21 cellular contexts compared by ENCODE assay signal in genomic region chr9:121574771-121575519, GRCh38.
"Had no signal": no experiment of that assay in that cellular context is flagged by ENCODE, and none has a peak within 500 bp of the region (broad histone marks: within the 10 kb centered on the region; RNA-seq: fewer than 3 reads in every experiment).

No MANE protein-coding gene starts in this region.

- H3K4me3 ChIP-seq: body of pancreas, left lung, mucosa of descending colon, prostate gland, skin epidermis, tibial artery had no signal

- H3K27me3 ChIP-seq: body of pancreas, left lung, tibial artery had no signal

- DNase-seq: activated CD4-positive, alpha-beta memory T cell treated with anti-CD3 and anti-CD28 coated beads, Interleukin-2, amount 10 ng/mL, durations not matched to agents 7 days and 5 days; activated CD4-positive, alpha-beta T cell treated with anti-CD3 and anti-CD28 coated beads for 48 hours; activated CD4-positive, CD25-positive, alpha-beta regulatory T cell; activated gamma-delta T cell; anterior cingulate cortex; body of pancreas; dermis blood vessel endothelial cell; effector CD8-positive, alpha-beta T cell; foreskin keratinocyte; mucosa of descending colon; right cardiac atrium; stimulated activated CD4-positive, alpha-beta T cell treated with anti-CD3 and anti-CD28 coated beads, Interleukin-2, amount 100 ng/mL, for 24 hours; stimulated activated naive CD8-positive, alpha-beta T cell treated with anti-CD3 and anti-CD28 coated beads, Interleukin-15, amount 100 ng/mL, for 72 hours; SW 1271; T-helper 17 cell; tibial artery had no signal

- H3K9me3 Mint-ChIP-seq: activated CD4-positive, alpha-beta memory T cell treated with anti-CD3 and anti-CD28 coated beads, Interleukin-2, amount 10 ng/mL, durations not matched to agents 7 days and 5 days; activated naive CD4-positive, alpha-beta T cell treated with anti-CD3 and anti-CD28 coated beads, Interleukin-2, amount 50 U/mL, for 24 hours; stimulated activated effector memory CD8-positive, alpha-beta T cell treated with anti-CD3 and anti-CD28 coated beads, Interleukin-12 subunit alpha, Interleukin-12 subunit beta, amount 100 ng/mL, for 72 hours; stimulated activated naive CD8-positive, alpha-beta T cell treated with anti-CD3 and anti-CD28 coated beads, Interleukin-15, amount 100 ng/mL, for 72 hours had no signal

- H3K4me1 ChIP-seq: body of pancreas, foreskin keratinocyte, left lung, prostate gland had no signal

- H3K4me3 Mint-ChIP-seq: activated CD4-positive, alpha-beta memory T cell treated with anti-CD3 and anti-CD28 coated beads, Interleukin-2, amount 10 ng/mL, durations not matched to agents 7 days and 5 days; activated naive CD4-positive, alpha-beta T cell treated with anti-CD3 and anti-CD28 coated beads, Interleukin-2, amount 50 U/mL, for 24 hours; stimulated activated effector memory CD8-positive, alpha-beta T cell treated with anti-CD3 and anti-CD28 coated beads, Interleukin-12 subunit alpha, Interleukin-12 subunit beta, amount 100 ng/mL, for 72 hours; stimulated activated naive CD8-positive, alpha-beta T cell treated with anti-CD3 and anti-CD28 coated beads, Interleukin-15, amount 100 ng/mL, for 72 hours; T-helper 17 cell had no signal

- H3K36me3 Mint-ChIP-seq: activated naive CD4-positive, alpha-beta T cell treated with anti-CD3 and anti-CD28 coated beads, Interleukin-2, amount 50 U/mL, for 24 hours; stimulated activated effector memory CD8-positive, alpha-beta T cell treated with anti-CD3 and anti-CD28 coated beads, Interleukin-12 subunit alpha, Interleukin-12 subunit beta, amount 100 ng/mL, for 72 hours had no signal

- H3K27me3 Mint-ChIP-seq: activated CD4-positive, alpha-beta memory T cell treated with anti-CD3 and anti-CD28 coated beads, Interleukin-2, amount 10 ng/mL, durations not matched to agents 7 days and 5 days; activated naive CD4-positive, alpha-beta T cell treated with anti-CD3 and anti-CD28 coated beads, Interleukin-2, amount 50 U/mL, for 24 hours had no signal

- H3K9me3 ChIP-seq: body of pancreas, left lung, mucosa of descending colon, prostate gland, tibial artery had no signal

- H3K4me1 Mint-ChIP-seq: activated CD4-positive, alpha-beta memory T cell treated with anti-CD3 and anti-CD28 coated beads, Interleukin-2, amount 10 ng/mL, durations not matched to agents 7 days and 5 days; activated naive CD4-positive, alpha-beta T cell treated with anti-CD3 and anti-CD28 coated beads, Interleukin-2, amount 50 U/mL, for 24 hours; stimulated activated effector memory CD8-positive, alpha-beta T cell treated with anti-CD3 and anti-CD28 coated beads, Interleukin-12 subunit alpha, Interleukin-12 subunit beta, amount 100 ng/mL, for 72 hours; stimulated activated naive CD8-positive, alpha-beta T cell treated with anti-CD3 and anti-CD28 coated beads, Interleukin-15, amount 100 ng/mL, for 72 hours had no signal

- H3K27ac ChIP-seq: body of pancreas, foreskin keratinocyte, left lung, prostate gland, skin epidermis, tibial artery had no signal

- ATAC-seq: body of pancreas; foreskin keratinocyte; left lung; mucosa of descending colon; right cardiac atrium; stimulated activated effector memory CD8-positive, alpha-beta T cell treated with anti-CD3 and anti-CD28 coated beads, Interleukin-12 subunit alpha, Interleukin-12 subunit beta, amount 100 ng/mL, for 72 hours; stimulated activated naive CD8-positive, alpha-beta T cell treated with anti-CD3 and anti-CD28 coated beads, Interleukin-15, amount 100 ng/mL, for 72 hours; T-helper 17 cell had no signal

- H3K36me3 ChIP-seq: left lung, prostate gland, tibial artery had no signal

- H3K27ac Mint-ChIP-seq: activated CD4-positive, alpha-beta memory T cell treated with anti-CD3 and anti-CD28 coated beads, Interleukin-2, amount 10 ng/mL, durations not matched to agents 7 days and 5 days; activated naive CD4-positive, alpha-beta T cell treated with anti-CD3 and anti-CD28 coated beads, Interleukin-2, amount 50 U/mL, for 24 hours; stimulated activated effector memory CD8-positive, alpha-beta T cell treated with anti-CD3 and anti-CD28 coated beads, Interleukin-12 subunit alpha, Interleukin-12 subunit beta, amount 100 ng/mL, for 72 hours; stimulated activated naive CD8-positive, alpha-beta T cell treated with anti-CD3 and anti-CD28 coated beads, Interleukin-15, amount 100 ng/mL, for 72 hours; T-helper 17 cell had no signal
